ENCODE assay signal across 13 cellular contexts in genomic region chr18:5582849-5583667, GRCh38. TPM values are rescaled to one million over a fixed set of nuclear protein-coding genes. Genes with fewer than 3 reads are reported as not detected.
DNase-seq lines count a peak whose midpoint lies in the region; ATAC-seq and TF ChIP-seq lines count a peak whose summit lies in the region.
"Had no signal": no experiment of that assay in that cellular context is flagged by ENCODE, and none has a peak within 500 bp of the region (broad histone marks: within the 10 kb centered on the region; RNA-seq: fewer than 3 reads in every experiment).

No MANE protein-coding gene starts in this region.

- peaks cover 48% of the 10 kb centered on the region for H3K4me1 ChIP-seq in GM23248 (ENCODE audit: insufficient read depth)
- H3K4me1 ChIP-seq in left ventricle myocardium inferior, result no peaks in the 10 kb centered on the region

- H3K9me2 ChIP-seq in GM23248 (ENCODE audit: insufficient read depth), result no peaks in the 10 kb centered on the region

- 35 to 47% methylated on average over 10 of the region's 10 CpGs for WGBS in GM23248 (ENCODE audit: low coverage in 1 of 2, low lambda C conversion rate in 2 of 2, missing lambda C conversion rate in 2 of 2), 2 experiments

- ATAC-seq in sciatic nerve (peak; percentile 80), HG02870 (IDR thresholded peaks at IDR 0.05; ENCODE audit: unreplicated experiment) (no peak), HG03175 (IDR thresholded peaks at IDR 0.05; ENCODE audit: unreplicated experiment) (no peak)
- ATAC-seq: activated T-cell treated with anti-CD3 and anti-CD28 coated beads, Interleukin-2, amount 50 U/mL, for 72 hours; Panc1 had no signal

- H3K36me3 ChIP-seq in GM23248 (ENCODE audit: low read depth) (no peaks in the 10 kb centered on the region), left ventricle myocardium inferior (no peaks in the 10 kb centered on the region)

- no peaks in the 10 kb centered on the region for H3K27me3 ChIP-seq in GM23248 (replicated peaks; ENCODE audit: insufficient read depth)
- H3K27me3 ChIP-seq in left ventricle myocardium inferior (ENCODE audit: low read depth), result no peaks in the 10 kb centered on the region

- H3K9me3 ChIP-seq in GM23248 (ENCODE audit: low read depth) (no peaks in the 10 kb centered on the region), left ventricle myocardium inferior (replicated peaks) (no peaks in the 10 kb centered on the region)

- TF ChIP-seq CTCF in left ventricle myocardium inferior (IDR thresholded peaks at IDR 0.05; ENCODE audit: borderline replicate concordance), result no peak

- H3K4me3 ChIP-seq in GM23248 (no peak overlapping the region), left ventricle myocardium inferior (no peak overlapping the region)

- DNase-seq in GM23248 (peak; percentile 57), T1000 (lab: John Stamatoyannopoulos, UW) (peak; percentile 15), left ventricle myocardium inferior (no peak), sciatic nerve (ENCODE audit: low spot score) (no peak), DMS79 treated with DMSO at 0.1 percent for 48 hours (lab: John Stamatoyannopoulos, UW) (no peak), ecto neural progenitor cell (ENCODE audit: low spot score) (no peak)
- DNase-seq: activated T-cell treated with anti-CD3 and anti-CD28 coated beads, Interleukin-2, amount 50 U/mL, for 72 hours; CD4-positive, alpha-beta T cell; NCI-H2081; stimulated activated CD4-positive, alpha-beta T cell treated with anti-CD3 and anti-CD28 coated beads, Interleukin-12 subunit alpha, Interleukin-12 subunit beta, amount 100 ng/mL, for 4 hours had no signal

- H3K27ac ChIP-seq in GM23248, result peak overlapping the region; percentile 48
- peak overlapping the region; percentile 27 for H3K27ac ChIP-seq in left ventricle myocardium inferior (replicated peaks)

- intact Hi-C loops in left ventricle myocardium inferior (cut with micrococcal nuclease), result no loop called here
- intact Hi-C loops in sciatic nerve (cut with DNase I), result no loop called here

- in situ Hi-C loops in GM23248 (cut with MboI), result no loop called here

- peak overlapping the region; percentile 47 for H2AFZ ChIP-seq in GM23248

- no peak overlapping the region for H3K9ac ChIP-seq in GM23248

- peaks cover 28% of the 10 kb centered on the region for H3F3A ChIP-seq in GM23248 (ENCODE audit: insufficient read depth)

- H3K79me2 ChIP-seq in GM23248 (ENCODE audit: insufficient read depth), result no peaks in the 10 kb centered on the region

- H4K20me1 ChIP-seq in GM23248 (ENCODE audit: insufficient read depth), result no peaks in the 10 kb centered on the region

- H3K4me2 ChIP-seq in GM23248 (ENCODE audit: unreplicated experiment), result peak overlapping the region; percentile 63

RNA-seq across cellular contexts. Expression of gene EPB41L3, which starts 39.3 kb away (rescaled TPM):
- 19.2 and 22.2 TPM in 2 replicates for total RNA-seq in GM23248 (2014; rRNA removed; shearing (Covaris generic))
- 19.2 and 20.8 TPM in 2 replicates for polyA plus RNA-seq in GM23248 (2016; fragmentation: Nextera tagmentation; extraction: Ambion mirVana)
- total RNA-seq in left ventricle myocardium inferior (6.3 TPM), sciatic nerve (73.1 TPM)

Comparison
In these comparisons a context has a peak if more than half of its experiments do, and no peak if none do; other contexts are left out.
1. DNase-seq: peak in GM23248 (single experiment) and T1000 (single experiment); none in left ventricle myocardium inferior (single experiment), sciatic nerve (single experiment), DMS79 treated with DMSO at 0.1 percent for 48 hours (single experiment) and ecto neural progenitor cell (single experiment).